ENCODE assay signal across 8 cellular contexts in genomic region chr16:21801538-21802351, GRCh38. TPM values are rescaled to one million over a fixed set of nuclear protein-coding genes. Genes with fewer than 3 reads are reported as not detected.
A peak's percentile ranks its signal among the peaks of the same experiment; 100 is the strongest.
DNase-seq lines count a peak whose midpoint lies in the region; ATAC-seq, FAIRE-seq and TF ChIP-seq lines count a peak whose summit lies in the region.
"Not testable (repeated sequence)": the region's sequence is repeated elsewhere in the genome, so short reads cannot be mapped to it uniquely, and the experiment has no call there.

No MANE protein-coding gene starts in this region.

- not testable (repeated sequence) for DNase-seq in D721Med (ENCODE audit: insufficient read length, low spot score); Right ventricle myocardium superior
- DNase-seq in HT1080 (ENCODE audit: low read depth) = peak; percentile 37
- DNase-seq in NCI-H748 (lab: John Stamatoyannopoulos, UW; ENCODE audit: unreplicated experiment) = peak; percentile 14
- peak; percentile 53 for DNase-seq in MCF 10A (ENCODE audit: unreplicated experiment)
- peak in 2 of 9 donors; percentile 16 to 21 for DNase-seq in naive thymus-derived CD4-positive, alpha-beta T cell
- peak; percentile 18 for DNase-seq in superior temporal gyrus (ENCODE audit: extremely low spot score)

- not testable (repeated sequence) for H3K27ac Mint-ChIP-seq in MCF 10A (ENCODE audit: low read depth, unreplicated experiment)
- peak overlapping the region in 3 of 9 donors; percentile 20 to 73 (median 42) for H3K27ac Mint-ChIP-seq in naive thymus-derived CD4-positive, alpha-beta T cell

- not testable (repeated sequence) for H3K4me1 Mint-ChIP-seq in MCF 10A (ENCODE audit: insufficient read depth, unreplicated experiment); naive thymus-derived CD4-positive, alpha-beta T cell

- not testable (repeated sequence) for H3K9me3 Mint-ChIP-seq in MCF 10A (ENCODE audit: unreplicated experiment); naive thymus-derived CD4-positive, alpha-beta T cell

- POLR2A ChIA-PET in MCF 10A (lab: Yijun Ruan, JAX) = not testable (repeated sequence)
- POLR2A ChIA-PET in naive thymus-derived CD4-positive, alpha-beta T cell (lab: Charles Lee) = interaction anchor here (0.7 kb wide), 1 partner anchor 377 kb away, joined by 3 read pairs; no protein-coding TSS in a partner anchor

- not testable (repeated sequence) for H3K4me3 Mint-ChIP-seq in MCF 10A (ENCODE audit: unreplicated experiment); naive thymus-derived CD4-positive, alpha-beta T cell

- peak; percentile 46 for TF ChIP-seq CTCF in D721Med (IDR thresholded peaks at IDR 0.05; ENCODE audit: insufficient read depth, missing control alignments)
- peak; percentile 61 for TF ChIP-seq CTCF in VCaP (conservative IDR thresholded peaks at IDR 0.05)
- peak; percentile 54 for TF ChIP-seq CTCF in MCF 10A (IDR thresholded peaks at IDR 0.05; ENCODE audit: unreplicated experiment)

- not testable (repeated sequence) for H3K4me3 ChIP-seq in naive thymus-derived CD4-positive, alpha-beta T cell (ENCODE audit: low read length)

- ATAC-seq in Right ventricle myocardium superior (ENCODE audit: poor library complexity) = peak; percentile 79
- peak; percentile 80 for ATAC-seq in naive thymus-derived CD4-positive, alpha-beta T cell

- not testable (repeated sequence) for H3K36me3 Mint-ChIP-seq in MCF 10A (ENCODE audit: insufficient read depth, unreplicated experiment); naive thymus-derived CD4-positive, alpha-beta T cell

- not testable (repeated sequence) for H3K27me3 ChIP-seq in naive thymus-derived CD4-positive, alpha-beta T cell (ENCODE audit: control insufficient read depth in 2 of 2, insufficient read depth in 2 of 2, low read length in 2 of 2)

- H3K4me1 ChIP-seq in naive thymus-derived CD4-positive, alpha-beta T cell (ENCODE audit: control insufficient read depth in 2 of 2, insufficient read depth in 2 of 2, low read length in 2 of 2) = not testable (repeated sequence)

- CTCF ChIA-PET in MCF 10A (lab: Yijun Ruan, JAX) = interaction anchor here (0.6 to 2.8 kb wide), 7 partner anchors 145 to 1520 kb away, joined by 3 to 12 read pairs (median 3); no protein-coding TSS in a partner anchor
- CTCF ChIA-PET in naive thymus-derived CD4-positive, alpha-beta T cell (lab: Charles Lee) = interaction anchor here (0.6 kb wide), 1 partner anchor 400 kb away, joined by 3 read pairs; no protein-coding TSS in a partner anchor

- H3K36me3 ChIP-seq in naive thymus-derived CD4-positive, alpha-beta T cell (ENCODE audit: control insufficient read depth in 2 of 3, insufficient read depth in 3 of 3, low read length in 3 of 3) = not testable (repeated sequence)

- FAIRE-seq in D721Med (lab: Jason Lieb, UNC) = not testable (repeated sequence)

- intact Hi-C loops in MCF 10A (cut with micrococcal nuclease) = loop anchor here (5.0 kb wide), 1 partner anchor 144 kb away; no protein-coding TSS in a partner anchor
- intact Hi-C loops in Right ventricle myocardium superior (cut with DNase I); naive thymus-derived CD4-positive, alpha-beta T cell (cut with micrococcal nuclease): not testable (repeated sequence)

- not testable (repeated sequence) for H3K9me3 ChIP-seq in naive thymus-derived CD4-positive, alpha-beta T cell (ENCODE audit: control insufficient read depth in 2 of 3, low read length in 3 of 3)

- H3K27ac ChIP-seq in VCaP; naive thymus-derived CD4-positive, alpha-beta T cell (ENCODE audit: low read depth, low read length): not testable (repeated sequence)

- not testable (repeated sequence) for BruUV-seq in MCF 10A (replicated peaks; lab: Mats Ljungman, UMichigan)

- H3K27me3 Mint-ChIP-seq in MCF 10A (ENCODE audit: insufficient read depth, unreplicated experiment); naive thymus-derived CD4-positive, alpha-beta T cell: not testable (repeated sequence)

RNA-seq across cellular contexts. Expression of gene NPIPB4, which starts 55.8 kb away (rescaled TPM):
- 6.6 and 9.7 TPM in 2 replicates for total RNA-seq in HT1080 (2014; rRNA removed; shearing (Covaris generic))
- 7.8 and 8.1 TPM in 2 replicates for polyA plus RNA-seq in HT1080 (2015; cell fraction: cytosol; rRNA removed)
- 53.4 and 64.8 TPM in 2 replicates for polyA plus RNA-seq in HT1080 (2015; cell fraction: nucleus; rRNA removed)
- total RNA-seq in MCF 10A (2022) (197 and 224 TPM in 2 replicates), Right ventricle myocardium superior (32.6 TPM)
- total RNA-seq in naive thymus-derived CD4-positive, alpha-beta T cell = 100 to 1,000 TPM; 221 to 409 (median 232) TPM
- 1 to 10 TPM; 5.1 to 5.3 TPM for polyA plus RNA-seq in naive thymus-derived CD4-positive, alpha-beta T cell
